ENCODE assay signal across 27 cellular contexts in genomic region chr18:1394966-1395365, GRCh38.
"Had no signal": no experiment of that assay in that cellular context is flagged by ENCODE, and none has a peak within 500 bp of the region (broad histone marks: within the 10 kb centered on the region; RNA-seq: fewer than 3 reads in every experiment).

No MANE protein-coding gene starts in this region.

- H3K4me1 Mint-ChIP-seq: activated CD4-positive, alpha-beta memory T cell treated with anti-CD3 and anti-CD28 coated beads, Interleukin-2, amount 10 ng/mL, durations not matched to agents 7 days and 5 days; activated CD4-positive, alpha-beta T cell treated with anti-CD3 and anti-CD28 coated beads, Interleukin-2, amount 10 ng/mL, durations not matched to agents 7 days and 5 days; activated naive CD4-positive, alpha-beta T cell treated with anti-CD3 and anti-CD28 coated beads, Interleukin-2, amount 10 ng/mL, durations not matched to agents 7 days and 5 days; T-helper 17 cell had no signal

- H3K4me1 ChIP-seq: colonic mucosa, esophagus squamous epithelium had no signal

- H3K27ac Mint-ChIP-seq: activated CD4-positive, alpha-beta memory T cell treated with anti-CD3 and anti-CD28 coated beads, Interleukin-2, amount 10 ng/mL, durations not matched to agents 7 days and 5 days; activated CD4-positive, alpha-beta T cell treated with anti-CD3 and anti-CD28 coated beads, Interleukin-2, amount 10 ng/mL, durations not matched to agents 7 days and 5 days; activated naive CD4-positive, alpha-beta T cell treated with anti-CD3 and anti-CD28 coated beads, Interleukin-2, amount 10 ng/mL, durations not matched to agents 7 days and 5 days; activated naive CD4-positive, alpha-beta T cell treated with anti-CD3 and anti-CD28 coated beads, Interleukin-2, amount 50 U/mL, for 72 hours; activated T-cell treated with anti-CD3 and anti-CD28 coated beads, Interleukin-2, amount 50 U/mL, for 24 hours; activated T-cell treated with anti-CD3 and anti-CD28 coated beads, Interleukin-2, amount 50 U/mL, for 72 hours; T-helper 17 cell; T-helper 2 cell treated with Interferon-gamma antibody and Interleukin-4, amounts not matched to agents 5 μg/mL and 100 μg/mL, for 36 hours had no signal

- H3K36me3 Mint-ChIP-seq: activated naive CD4-positive, alpha-beta T cell treated with anti-CD3 and anti-CD28 coated beads, Interleukin-2, amount 10 ng/mL, durations not matched to agents 7 days and 5 days; activated naive CD4-positive, alpha-beta T cell treated with anti-CD3 and anti-CD28 coated beads, Interleukin-2, amount 50 U/mL, for 72 hours had no signal

- H3K27me3 ChIP-seq: body of pancreas, colonic mucosa, esophagus squamous epithelium had no signal

- DNase-seq: activated CD4-positive, alpha-beta memory T cell treated with anti-CD3 and anti-CD28 coated beads, Interleukin-2, amount 10 ng/mL, durations not matched to agents 7 days and 5 days; activated CD4-positive, alpha-beta T cell treated with anti-CD3 and anti-CD28 coated beads for 4 hours; activated CD4-positive, alpha-beta T cell treated with anti-CD3 and anti-CD28 coated beads, Interleukin-2, amount 10 ng/mL, durations not matched to agents 7 days and 5 days; activated CD4-positive, alpha-beta T cell treated with anti-CD3 and anti-CD28 coated beads, Interleukin-2, amount 50 U/mL, for 4 hours; activated CD4-positive, CD25-positive, alpha-beta regulatory T cell; activated CD4-positive, CD25-positive, alpha-beta regulatory T cell treated with anti-CD3 and anti-CD28 coated beads, Interleukin-2, amount 50 U/mL, for 72 hours; activated CD8-positive, alpha-beta memory T cell treated with anti-CD3 and anti-CD28 coated beads, Interleukin-2, amount 50 U/mL, for 48 hours; activated gamma-delta T cell; activated naive CD4-positive, alpha-beta T cell; activated naive CD4-positive, alpha-beta T cell treated with anti-CD3 and anti-CD28 coated beads, Interleukin-2, amount 10 ng/mL, durations not matched to agents 7 days and 5 days; activated T-cell treated with anti-CD3 and anti-CD28 coated beads for 4 hours; activated T-cell treated with anti-CD3 and anti-CD28 coated beads, Interleukin-2, amount 50 U/mL, for 24 hours; activated T-cell treated with anti-CD3 and anti-CD28 coated beads, Interleukin-2, amount 50 U/mL, for 72 hours; amniotic stem cell; body of pancreas; caudate nucleus; cerebellar nuclear complex; colonic mucosa; effector CD8-positive, alpha-beta T cell; esophagus squamous epithelium; head of caudate nucleus; hippocampal formation; T-helper 17 cell; T1000 had no signal

- H3K27me3 Mint-ChIP-seq: activated CD4-positive, alpha-beta memory T cell treated with anti-CD3 and anti-CD28 coated beads, Interleukin-2, amount 10 ng/mL, durations not matched to agents 7 days and 5 days; activated CD4-positive, alpha-beta T cell treated with anti-CD3 and anti-CD28 coated beads, Interleukin-2, amount 10 ng/mL, durations not matched to agents 7 days and 5 days; activated naive CD4-positive, alpha-beta T cell treated with anti-CD3 and anti-CD28 coated beads, Interleukin-2, amount 10 ng/mL, durations not matched to agents 7 days and 5 days; activated T-cell treated with anti-CD3 and anti-CD28 coated beads, Interleukin-2, amount 50 U/mL, for 24 hours; T-helper 17 cell had no signal

- H3K36me3 ChIP-seq: colonic mucosa, esophagus squamous epithelium had no signal

- H3K9me3 ChIP-seq: body of pancreas, colonic mucosa, esophagus squamous epithelium had no signal

- ATAC-seq: activated naive CD4-positive, alpha-beta T cell treated with anti-CD3 and anti-CD28 coated beads, Interleukin-2, amount 50 U/mL, for 72 hours; activated T-cell treated with anti-CD3 and anti-CD28 coated beads, Interleukin-2, amount 50 U/mL, for 72 hours; body of pancreas; T-helper 17 cell had no signal

- H3K4me3 ChIP-seq: body of pancreas, colonic mucosa, esophagus squamous epithelium had no signal

- H3K4me3 Mint-ChIP-seq: activated CD4-positive, alpha-beta memory T cell treated with anti-CD3 and anti-CD28 coated beads, Interleukin-2, amount 10 ng/mL, durations not matched to agents 7 days and 5 days; activated CD4-positive, alpha-beta T cell treated with anti-CD3 and anti-CD28 coated beads, Interleukin-2, amount 10 ng/mL, durations not matched to agents 7 days and 5 days; activated naive CD4-positive, alpha-beta T cell treated with anti-CD3 and anti-CD28 coated beads, Interleukin-2, amount 10 ng/mL, durations not matched to agents 7 days and 5 days; activated T-cell treated with anti-CD3 and anti-CD28 coated beads, Interleukin-2, amount 50 U/mL, for 24 hours; activated T-cell treated with anti-CD3 and anti-CD28 coated beads, Interleukin-2, amount 50 U/mL, for 72 hours; T-helper 17 cell; T-helper 2 cell treated with Interferon-gamma antibody and Interleukin-4, amounts not matched to agents 5 μg/mL and 100 μg/mL, for 36 hours had no signal

- H3K27ac ChIP-seq: body of pancreas, colonic mucosa, epithelial cell of prostate, esophagus squamous epithelium had no signal

- H3K9me3 Mint-ChIP-seq: activated CD4-positive, alpha-beta memory T cell treated with anti-CD3 and anti-CD28 coated beads, Interleukin-2, amount 10 ng/mL, durations not matched to agents 7 days and 5 days; activated CD4-positive, alpha-beta T cell treated with anti-CD3 and anti-CD28 coated beads, Interleukin-2, amount 10 ng/mL, durations not matched to agents 7 days and 5 days; activated naive CD4-positive, alpha-beta T cell treated with anti-CD3 and anti-CD28 coated beads, Interleukin-2, amount 10 ng/mL, durations not matched to agents 7 days and 5 days had no signal
